Comparison of ENCODE assay signal across 14 cellular contexts in the genomic region with DNA sequence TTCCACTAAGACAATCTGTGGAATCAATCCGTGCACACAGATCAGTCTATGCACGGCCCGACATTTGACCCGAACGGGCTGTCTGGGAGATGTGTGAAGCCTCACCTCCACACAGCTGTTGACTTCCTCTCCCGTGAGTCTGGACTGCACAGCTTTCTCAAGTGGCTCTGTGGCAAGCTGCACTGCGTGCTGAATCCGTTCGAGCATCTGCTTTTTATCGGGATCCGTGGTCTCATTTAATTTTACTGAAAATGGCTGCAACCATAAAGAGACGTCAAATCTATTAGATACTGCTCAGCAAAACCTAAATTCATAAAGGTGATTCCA. TPM values are rescaled to one million over a fixed set of nuclear protein-coding genes. Genes with fewer than 3 reads are reported as not detected.
DNase-seq lines count a peak whose midpoint lies in the region; ATAC-seq and TF ChIP-seq lines count a peak whose summit lies in the region.
"Had no signal": no experiment of that assay in that cellular context is flagged by ENCODE, and none has a peak within 500 bp of the region (broad histone marks: within the 10 kb centered on the region; RNA-seq: fewer than 3 reads in every experiment).

No MANE protein-coding gene starts in this region.

- H3K9me3 Mint-ChIP-seq in dendritic cell treated with granulocyte-macrophage colony-stimulating factor and Interleukin-4, amounts not matched to agents 40 ng/mL and 50 ng/mL, for 4 days, result no peaks in the 10 kb centered on the region
- H3K9me3 Mint-ChIP-seq: CD8-positive, alpha-beta T cell; H9 had no signal

- H3K27me3 ChIP-seq in left ventricle myocardium inferior (ENCODE audit: low read depth) (no peaks in the 10 kb centered on the region), PC-3 (ENCODE audit: low read length) (no peaks in the 10 kb centered on the region), HAP-1 (ENCODE audit: low read depth) (no peaks in the 10 kb centered on the region)

- H2AFZ ChIP-seq in PC-3 (ENCODE audit: low read length), result no peak overlapping the region
- H2AFZ ChIP-seq: PC-9 had no signal

- POLR2A ChIA-PET in PC-3 (lab: Charles Lee; ENCODE audit: unreplicated experiment), result interaction anchor here (0.6 kb wide), 1 partner anchor 57 kb away, joined by 17 read pairs; no protein-coding TSS in a partner anchor

- intact Hi-C loops in left ventricle myocardium inferior (cut with micrococcal nuclease), result loop anchor here (5.0 to 10.0 kb wide), 2 partner anchors 54 to 177 kb away; a partner anchor contains a TSS
- intact Hi-C loops in left ventricle myocardium superior (cut with micrococcal nuclease), result loop anchor here (2.0 to 5.0 kb wide), 2 partner anchors 55 to 179 kb away; a partner anchor contains a TSS
- intact Hi-C loops in PC-3 (cut with micrococcal nuclease), result loop anchor here (1.0 kb wide), 1 partner anchor 54 kb away; no protein-coding TSS in a partner anchor
- intact Hi-C loops in dendritic cell treated with granulocyte-macrophage colony-stimulating factor and Interleukin-4, amounts not matched to agents 40 ng/mL and 50 ng/mL, for 4 days (cut with micrococcal nuclease), result loop anchor here (1.0 to 10.0 kb wide), 4 partner anchors 19 to 179 kb away; a partner anchor contains a TSS

- H3K4me3 ChIP-seq in left ventricle myocardium inferior (no peak overlapping the region), PC-3 (ENCODE audit: low read length) (no peak overlapping the region), HAP-1 (no peak overlapping the region)
- H3K4me3 ChIP-seq: PC-9, SK-N-MC had no signal

- H3K36me3 ChIP-seq in left ventricle myocardium inferior (peaks cover 69% of the 10 kb centered on the region), PC-3 (ENCODE audit: low read depth, low read length) (peaks cover 41% of the 10 kb centered on the region), HAP-1 (replicated peaks) (peaks cover 90% of the 10 kb centered on the region)

- H3K27ac Mint-ChIP-seq in dendritic cell treated with granulocyte-macrophage colony-stimulating factor and Interleukin-4, amounts not matched to agents 40 ng/mL and 50 ng/mL, for 4 days, result peak overlapping the region; percentile 88
- H3K27ac Mint-ChIP-seq: CD8-positive, alpha-beta T cell had no signal

- TF ChIP-seq CTCF in left ventricle myocardium inferior (IDR thresholded peaks at IDR 0.05; ENCODE audit: borderline replicate concordance) (no peak), PC-3 (conservative IDR thresholded peaks at IDR 0.05; ENCODE audit: low read depth, low read length) (no peak)

- no peaks in the 10 kb centered on the region for H3K9me2 ChIP-seq in PC-3 (replicated peaks; ENCODE audit: low read length)

- BruUV-seq in PC-3 (replicated peaks; lab: Mats Ljungman, UMichigan), result no TSS peak

- CTCF ChIA-PET in PC-3 (lab: Charles Lee), result interaction anchor here (0.7 to 1.7 kb wide), 3 partner anchors 12 to 53 kb away, joined by 4 to 27 read pairs (median 7); no protein-coding TSS in a partner anchor

- H3K36me3 Mint-ChIP-seq in dendritic cell treated with granulocyte-macrophage colony-stimulating factor and Interleukin-4, amounts not matched to agents 40 ng/mL and 50 ng/mL, for 4 days (ENCODE audit: low read depth), result peaks cover 99% of the 10 kb centered on the region

- H3K4me1 ChIP-seq in left ventricle myocardium inferior, result peaks cover 39% of the 10 kb centered on the region
- H3K4me1 ChIP-seq in PC-3 (ENCODE audit: insufficient read depth, low read length), result peaks cover 16% of the 10 kb centered on the region
- H3K4me1 ChIP-seq in HAP-1, result no peaks in the 10 kb centered on the region

- no peak overlapping the region for H3K9ac ChIP-seq in PC-3 (ENCODE audit: low read length)

- H3K27ac ChIP-seq in left ventricle myocardium inferior (replicated peaks) (peak overlapping the region; percentile 26), PC-3 (ENCODE audit: low read length) (peak overlapping the region; percentile 92)
- H3K27ac ChIP-seq: PC-9, SK-N-MC had no signal

- no peaks in the 10 kb centered on the region for H3K27me3 Mint-ChIP-seq in dendritic cell treated with granulocyte-macrophage colony-stimulating factor and Interleukin-4, amounts not matched to agents 40 ng/mL and 50 ng/mL, for 4 days

- H3K4me1 Mint-ChIP-seq in dendritic cell treated with granulocyte-macrophage colony-stimulating factor and Interleukin-4, amounts not matched to agents 40 ng/mL and 50 ng/mL, for 4 days (ENCODE audit: low read depth), result peaks cover 42% of the 10 kb centered on the region

- ATAC-seq in left ventricle myocardium superior (no peak), PC-3 (no peak), HG03432 (IDR thresholded peaks at IDR 0.05; ENCODE audit: unreplicated experiment) (no peak)

- in situ Hi-C loops in HAP-1 (cut with MboI; ENCODE audit: low sequenced_read_pairs), result no loop called here

- H3K4me3 Mint-ChIP-seq in dendritic cell treated with granulocyte-macrophage colony-stimulating factor and Interleukin-4, amounts not matched to agents 40 ng/mL and 50 ng/mL, for 4 days, result no peak overlapping the region
- H3K4me3 Mint-ChIP-seq: CD8-positive, alpha-beta T cell; H9 had no signal

- no peaks in the 10 kb centered on the region for H3F3A ChIP-seq in PC-3 (ENCODE audit: low read length, unreplicated experiment)

- H3K4me2 ChIP-seq in PC-3 (ENCODE audit: low read length), result peak overlapping the region; percentile 79
- H3K4me2 ChIP-seq: PC-9 had no signal

- H3K9me3 ChIP-seq in left ventricle myocardium inferior (replicated peaks), result no peaks in the 10 kb centered on the region
- no peaks in the 10 kb centered on the region for H3K9me3 ChIP-seq in PC-3 (ENCODE audit: low read length)
- H3K9me3 ChIP-seq in HAP-1, result no peaks in the 10 kb centered on the region

- H3K79me2 ChIP-seq in PC-3 (ENCODE audit: low read length), result peaks cover 1% of the 10 kb centered on the region; the same call in 1 of the 2 replicates

- DNase-seq in left ventricle myocardium inferior, result no peak
- DNase-seq in left ventricle myocardium superior, result no peak
- no peak for DNase-seq in PC-3
- peak; percentile 33 for DNase-seq in superior temporal gyrus (ENCODE audit: extremely low spot score)
- no peak for DNase-seq in HAP-1 (ENCODE audit: low spot score in 2 of 2)
- no peak for DNase-seq in Kasumi-1 (lab: John Stamatoyannopoulos, UW)
- DNase-seq: DMS79, NCI-H2171 had no signal

- no peaks in the 10 kb centered on the region for H4K20me1 ChIP-seq in PC-3 (ENCODE audit: low read length)

RNA-seq across cellular contexts. Expression of a gene that starts 19.3 kb away (rescaled TPM):
- total RNA-seq in left ventricle myocardium inferior (14.3 TPM), left ventricle myocardium superior (12.4 TPM), PC-3 (2014; rRNA removed) (39.7 and 43.7 TPM in 2 replicates)

RNA-seq across cellular contexts. Expression of a gene that starts 45.8 kb away (rescaled TPM):
- total RNA-seq in left ventricle myocardium inferior (175 TPM), left ventricle myocardium superior (173 TPM), PC-3 (2014; rRNA removed) (115 and 160 TPM in 2 replicates)
